ENCODE assay signal across 13 cellular contexts in genomic region chr6:37038297-37039198, GRCh38. TPM values are rescaled to one million over a fixed set of nuclear protein-coding genes. Genes with fewer than 3 reads are reported as not detected.
A peak's percentile ranks its signal among the peaks of the same experiment; 100 is the strongest.
DNase-seq lines count a peak whose midpoint lies in the region; ATAC-seq and TF ChIP-seq lines count a peak whose summit lies in the region.
"Had no signal": no experiment of that assay in that cellular context is flagged by ENCODE, and none has a peak within 500 bp of the region (broad histone marks: within the 10 kb centered on the region; RNA-seq: fewer than 3 reads in every experiment).

No MANE protein-coding gene starts in this region.

- no peaks in the 10 kb centered on the region for H3K36me3 Mint-ChIP-seq in activated T-cell treated with anti-CD3 and anti-CD28 coated beads, Interleukin-2, amount 50 U/mL, for 24 hours (ENCODE audit: low read depth)
- no peaks in the 10 kb centered on the region for H3K36me3 Mint-ChIP-seq in brain
- H3K36me3 Mint-ChIP-seq in chondrocyte (ENCODE audit: low read depth), result peaks cover 1% of the 10 kb centered on the region
- H3K36me3 Mint-ChIP-seq in CD4-positive, alpha-beta T cell (ENCODE audit: low read depth), result no peaks in the 10 kb centered on the region

- H3K27me3 ChIP-seq in right lobe of liver (no peaks in the 10 kb centered on the region), uterus (no peaks in the 10 kb centered on the region)
- H3K27me3 ChIP-seq in CD4-positive, alpha-beta T cell (ENCODE audit: control insufficient read depth, insufficient read depth, low read length), result no peaks in the 10 kb centered on the region
- H3K27me3 ChIP-seq: vagina had no signal

- intact Hi-C loops in right lobe of liver (cut with DNase I) (no loop called here), uterus (cut with DNase I; ENCODE audit: low total_unique reads) (no loop called here)
- intact Hi-C loops in CD4-positive, alpha-beta T cell (cut with DNase I, micrococcal nuclease), result no loop called here

- CTCF ChIA-PET in CD4-positive, alpha-beta T cell (lab: Charles Lee), result no interaction called here

- H3K36me3 ChIP-seq in right lobe of liver (no peaks in the 10 kb centered on the region), uterus (no peaks in the 10 kb centered on the region)
- H3K36me3 ChIP-seq: HAP-1, vagina had no signal

- peak; percentile 94 to 98 (median 96) for ATAC-seq in right lobe of liver
- ATAC-seq in HG02642 (IDR thresholded peaks at IDR 0.05; ENCODE audit: poor library complexity, unreplicated experiment), result no peak
- ATAC-seq in CD4-positive, alpha-beta T cell (ENCODE audit: poor library complexity), result no peak

- peaks cover 44% of the 10 kb centered on the region for H3K4me1 Mint-ChIP-seq in activated T-cell treated with anti-CD3 and anti-CD28 coated beads, Interleukin-2, amount 50 U/mL, for 24 hours (ENCODE audit: low read depth)
- H3K4me1 Mint-ChIP-seq in brain (peaks cover 10% of the 10 kb centered on the region), chondrocyte (ENCODE audit: low read depth) (peaks cover 5% of the 10 kb centered on the region)
- peaks cover 15% of the 10 kb centered on the region for H3K4me1 Mint-ChIP-seq in CD4-positive, alpha-beta T cell (ENCODE audit: low read depth)

- TF ChIP-seq CTCF in brain (conservative IDR thresholded peaks at IDR 0.05) (no peak), right lobe of liver (IDR thresholded peaks at IDR 0.05) (no peak), uterus (IDR thresholded peaks at IDR 0.05) (no peak), chondrocyte (IDR thresholded peaks at IDR 0.05) (no peak)
- no peak for TF ChIP-seq CTCF in CD4-positive, alpha-beta T cell (IDR thresholded peaks at IDR 0.05)

- H3K4me3 ChIP-seq in right lobe of liver (no peak overlapping the region), uterus (no peak overlapping the region)
- H3K4me3 ChIP-seq: coronary artery, HAP-1, vagina had no signal

- POLR2A ChIA-PET in CD4-positive, alpha-beta T cell (lab: Charles Lee), result no interaction called here

- H3K27ac Mint-ChIP-seq in activated T-cell treated with anti-CD3 and anti-CD28 coated beads, Interleukin-2, amount 50 U/mL, for 24 hours, result peak overlapping the region; percentile 18
- H3K27ac Mint-ChIP-seq in brain (peak overlapping the region; percentile 16 to 87 (median 74)), chondrocyte (ENCODE audit: unreplicated experiment) (no peak overlapping the region)
- no peak overlapping the region for H3K27ac Mint-ChIP-seq in CD4-positive, alpha-beta T cell

- WGBS in right lobe of liver (ENCODE audit: insufficient coverage, low coverage, low lambda C conversion rate, missing lambda C conversion rate), result 43% methylated on average over 12 of the region's 13 CpGs

- peaks cover 0 to 10% (median 3%) of the 10 kb centered on the region in 4 donors for H3K4me1 ChIP-seq in right lobe of liver
- no peaks in the 10 kb centered on the region for H3K4me1 ChIP-seq in uterus
- H3K4me1 ChIP-seq: HAP-1 had no signal

- H3K27ac ChIP-seq in right lobe of liver (peak overlapping the region in 2 of 3 donors; percentile 55 to 78), uterus (peak overlapping the region in 1 of 2 donors; percentile 26)
- H3K27ac ChIP-seq in CD4-positive, alpha-beta T cell (ENCODE audit: low read depth, low read length), result no peak overlapping the region
- H3K27ac ChIP-seq: vagina had no signal

- H3K4me3 Mint-ChIP-seq in activated T-cell treated with anti-CD3 and anti-CD28 coated beads, Interleukin-2, amount 50 U/mL, for 24 hours, result no peak overlapping the region
- H3K4me3 Mint-ChIP-seq in brain, result peak overlapping the region in 2 of 5 experiments; percentile 0 to 23
- H3K4me3 Mint-ChIP-seq in chondrocyte (ENCODE audit: unreplicated experiment), result no peak overlapping the region
- no peak overlapping the region for H3K4me3 Mint-ChIP-seq in CD4-positive, alpha-beta T cell

- no peak for TF ChIP-seq POLR2A in right lobe of liver (IDR thresholded peaks at IDR 0.05)
- no peak for TF ChIP-seq POLR2A in uterus (IDR thresholded peaks at IDR 0.05)

- no peaks in the 10 kb centered on the region for H3K9me3 Mint-ChIP-seq in activated T-cell treated with anti-CD3 and anti-CD28 coated beads, Interleukin-2, amount 50 U/mL, for 24 hours
- H3K9me3 Mint-ChIP-seq in brain (peaks cover 0 to 2% (median 0%) of the 10 kb centered on the region in 5 experiments), chondrocyte (ENCODE audit: low read depth) (peaks cover 2% of the 10 kb centered on the region)
- H3K9me3 Mint-ChIP-seq in CD4-positive, alpha-beta T cell, result no peaks in the 10 kb centered on the region

- no peaks in the 10 kb centered on the region for H3K9me3 ChIP-seq in right lobe of liver
- H3K9me3 ChIP-seq in uterus, result no peaks in the 10 kb centered on the region
- no peaks in the 10 kb centered on the region for H3K9me3 ChIP-seq in CD4-positive, alpha-beta T cell (ENCODE audit: control insufficient read depth, low read length)
- H3K9me3 ChIP-seq: HAP-1, vagina had no signal

- no peak for DNase-seq in activated T-cell treated with anti-CD3 and anti-CD28 coated beads, Interleukin-2, amount 50 U/mL, for 24 hours
- no peak for DNase-seq in activated T-cell treated with anti-CD3 and anti-CD28 coated beads, Interleukin-2, amount 50 U/mL, for 1 hour
- DNase-seq in right lobe of liver (peak; percentile 83 to 89 (median 89)), uterus (peak; percentile 61 to 77), chondrocyte (ENCODE audit: low spot score) (no peak)
- no peak for DNase-seq in CD4-positive, alpha-beta T cell
- DNase-seq: activated CD4-positive, alpha-beta T cell treated with anti-CD3 and anti-CD28 coated beads, Interleukin-2, amount 50 U/mL, for 4 hours; KG1 had no signal

- no peaks in the 10 kb centered on the region for H3K27me3 Mint-ChIP-seq in activated T-cell treated with anti-CD3 and anti-CD28 coated beads, Interleukin-2, amount 50 U/mL, for 24 hours
- H3K27me3 Mint-ChIP-seq in brain (peaks cover 3% of the 10 kb centered on the region), chondrocyte (ENCODE audit: low read depth) (no peaks in the 10 kb centered on the region)
- no peaks in the 10 kb centered on the region for H3K27me3 Mint-ChIP-seq in CD4-positive, alpha-beta T cell

RNA-seq across cellular contexts. Expression of gene FGD2, which starts 33.1 kb away (rescaled TPM):
- polyA plus RNA-seq in brain (ENCODE audit: insufficient read depth, low read depth, low replicate concordance), result 0.58 TPM
- 10 to 100 TPM in 2 of 6 experiments, 1 to 10 TPM in 4; 6.6 to 15.6 (median 9.6) TPM for total RNA-seq in right lobe of liver
- 10 to 100 TPM in 3 of 4 donors, under 1 TPM in 1; 0.51 to 27.6 (median 11.5) TPM for total RNA-seq in uterus
- not detected in 3 replicates for total RNA-seq in chondrocyte
- total RNA-seq in CD4-positive, alpha-beta T cell, result 1 to 10 TPM; 1.2 TPM

RNA-seq across cellular contexts. Expression of gene MTCH1, which starts 52.6 kb away (rescaled TPM):
- polyA plus RNA-seq in brain (ENCODE audit: insufficient read depth, low read depth, low replicate concordance), result 468 TPM
- 10 to 100 TPM; 56.3 to 73.7 (median 63.3) TPM for total RNA-seq in right lobe of liver
- 100 to 1,000 TPM; 111 to 172 (median 146) TPM for total RNA-seq in uterus
- total RNA-seq in chondrocyte, result 188 to 208 TPM (median 190 TPM) in 3 replicates
- total RNA-seq in CD4-positive, alpha-beta T cell, result 100 to 1,000 TPM; 231 to 239 TPM

Comparison
In these comparisons a context has a peak if more than half of its experiments do, and no peak if none do; other contexts are left out.
1. DNase-seq: peak in right lobe of liver (3 of 3) and uterus (2 of 2); none in activated T-cell treated with anti-CD3 and anti-CD28 coated beads, Interleukin-2, amount 50 U/mL, for 24 hours (single experiment), activated T-cell treated with anti-CD3 and anti-CD28 coated beads, Interleukin-2, amount 50 U/mL, for 1 hour (single experiment), chondrocyte (single experiment) and CD4-positive, alpha-beta T cell (0 of 10).
2. H3K27ac Mint-ChIP-seq: peak in activated T-cell treated with anti-CD3 and anti-CD28 coated beads, Interleukin-2, amount 50 U/mL, for 24 hours (single experiment) and brain (5 of 5); none in chondrocyte (single experiment) and CD4-positive, alpha-beta T cell (single experiment).
3. ATAC-seq: peak in right lobe of liver (4 of 4); none in HG02642 (single experiment) and CD4-positive, alpha-beta T cell (single experiment).